ENCODE assay signal across 8 cellular contexts in the genomic region with DNA sequence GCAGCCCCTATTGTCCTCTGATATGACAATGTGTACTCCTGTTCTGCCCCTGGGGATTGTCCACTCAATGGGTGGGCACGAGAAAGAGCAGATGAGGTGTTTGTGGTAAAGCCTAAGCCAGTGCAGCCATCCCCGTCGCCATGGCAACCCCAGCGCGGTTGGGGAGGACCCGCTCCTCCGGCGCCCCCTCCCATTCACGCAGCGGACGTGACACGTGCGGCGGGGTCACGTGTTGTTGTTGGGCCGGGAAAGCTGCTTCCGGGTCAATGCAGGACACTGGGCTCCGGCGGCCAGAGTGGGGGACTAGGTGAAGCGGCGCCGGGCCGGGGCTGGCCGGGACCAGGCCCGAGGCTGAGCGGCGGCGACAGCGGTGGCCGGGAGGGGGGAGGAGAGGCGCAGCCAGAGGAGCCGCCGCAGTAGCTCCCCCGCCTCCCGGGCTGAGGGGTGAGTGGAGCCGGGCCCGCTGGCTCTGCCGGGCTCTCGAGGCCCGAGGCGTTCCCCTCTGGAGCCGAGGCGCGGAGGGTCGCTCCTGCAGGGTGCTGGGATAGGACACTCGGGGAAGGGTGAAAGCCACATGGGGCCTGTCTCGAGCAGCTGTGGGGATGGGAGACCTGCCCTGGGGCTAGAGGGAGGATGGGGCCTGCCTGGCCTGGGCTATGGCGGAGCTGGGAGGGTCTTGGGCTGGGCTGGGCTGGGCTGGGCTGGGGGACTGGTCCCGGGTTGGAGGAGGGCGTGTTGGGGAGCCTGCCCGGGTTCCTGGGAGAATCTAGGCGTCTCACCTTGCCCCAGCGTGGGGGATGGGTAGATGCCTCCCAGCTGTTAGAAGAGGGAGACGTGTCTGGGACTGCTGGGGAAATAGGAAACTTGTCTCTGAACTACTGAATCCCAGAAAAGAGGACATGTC.
DNase-seq lines count a peak whose midpoint lies in the region; ATAC-seq lines count a peak whose summit lies in the region.

A gene with protein sequence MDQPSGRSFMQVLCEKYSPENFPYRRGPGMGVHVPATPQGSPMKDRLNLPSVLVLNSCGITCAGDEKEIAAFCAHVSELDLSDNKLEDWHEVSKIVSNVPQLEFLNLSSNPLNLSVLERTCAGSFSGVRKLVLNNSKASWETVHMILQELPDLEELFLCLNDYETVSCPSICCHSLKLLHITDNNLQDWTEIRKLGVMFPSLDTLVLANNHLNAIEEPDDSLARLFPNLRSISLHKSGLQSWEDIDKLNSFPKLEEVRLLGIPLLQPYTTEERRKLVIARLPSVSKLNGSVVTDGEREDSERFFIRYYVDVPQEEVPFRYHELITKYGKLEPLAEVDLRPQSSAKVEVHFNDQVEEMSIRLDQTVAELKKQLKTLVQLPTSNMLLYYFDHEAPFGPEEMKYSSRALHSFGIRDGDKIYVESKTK (plus strand): TSS at position 255 of the 904 bp plus-strand sequence. CDS start 21,589 bp downstream, outside the sequence.

- peak within 1 kb of the TSS; percentile 68 for H3K9ac ChIP-seq in iPS-18a (ENCODE audit: low read length)

- H3K36me3 ChIP-seq in iPS-18a (ENCODE audit: control insufficient read depth, low read depth, low read length) = no peaks in the 10 kb centered on the region

- no peaks in the 10 kb centered on the region for H3K27me3 ChIP-seq in iPS-18a (ENCODE audit: control insufficient read depth, insufficient read depth, low read length)

- H3K9me3 ChIP-seq in iPS-18a (ENCODE audit: control insufficient read depth, low read depth, low read length) = no peaks in the 10 kb centered on the region

- ATAC-seq in HG02973 (IDR thresholded peaks at IDR 0.05; ENCODE audit: unreplicated experiment) = peak; percentile 86

- H3K4me3 ChIP-seq in iPS-18a (ENCODE audit: low read length) (peak within 1 kb of the TSS; percentile 67), skin epidermis (peak within 1 kb of the TSS; percentile 53 to 83 (median 69))

- DNase-seq in NCI-H1694 (lab: John Stamatoyannopoulos, UW) (peak; percentile 31), NCI-H1694 treated with DMSO at 0.1 percent for 48 hours (lab: John Stamatoyannopoulos, UW) (no peak), NCI-H2029 treated with DMSO at 0.1 percent for 48 hours (lab: John Stamatoyannopoulos, UW) (peak; percentile 50), UCSD-AML1 (lab: John Stamatoyannopoulos, UW; ENCODE audit: unreplicated experiment) (peak; percentile 87), brain pericyte (ENCODE audit: low read depth, low spot score) (peak; percentile 57)

- H3K4me1 ChIP-seq in iPS-18a (ENCODE audit: control insufficient read depth, low read depth, low read length) = peaks cover 6% of the 10 kb centered on the region

- H3K27ac ChIP-seq in iPS-18a (ENCODE audit: low read length) (no peak within 1 kb of the TSS), skin epidermis (peak within 1 kb of the TSS in 20 of 21 experiments; percentile 47 to 90 (median 76))
